Comparison of ENCODE assay signal across 1 cellular context in the genomic region with DNA sequence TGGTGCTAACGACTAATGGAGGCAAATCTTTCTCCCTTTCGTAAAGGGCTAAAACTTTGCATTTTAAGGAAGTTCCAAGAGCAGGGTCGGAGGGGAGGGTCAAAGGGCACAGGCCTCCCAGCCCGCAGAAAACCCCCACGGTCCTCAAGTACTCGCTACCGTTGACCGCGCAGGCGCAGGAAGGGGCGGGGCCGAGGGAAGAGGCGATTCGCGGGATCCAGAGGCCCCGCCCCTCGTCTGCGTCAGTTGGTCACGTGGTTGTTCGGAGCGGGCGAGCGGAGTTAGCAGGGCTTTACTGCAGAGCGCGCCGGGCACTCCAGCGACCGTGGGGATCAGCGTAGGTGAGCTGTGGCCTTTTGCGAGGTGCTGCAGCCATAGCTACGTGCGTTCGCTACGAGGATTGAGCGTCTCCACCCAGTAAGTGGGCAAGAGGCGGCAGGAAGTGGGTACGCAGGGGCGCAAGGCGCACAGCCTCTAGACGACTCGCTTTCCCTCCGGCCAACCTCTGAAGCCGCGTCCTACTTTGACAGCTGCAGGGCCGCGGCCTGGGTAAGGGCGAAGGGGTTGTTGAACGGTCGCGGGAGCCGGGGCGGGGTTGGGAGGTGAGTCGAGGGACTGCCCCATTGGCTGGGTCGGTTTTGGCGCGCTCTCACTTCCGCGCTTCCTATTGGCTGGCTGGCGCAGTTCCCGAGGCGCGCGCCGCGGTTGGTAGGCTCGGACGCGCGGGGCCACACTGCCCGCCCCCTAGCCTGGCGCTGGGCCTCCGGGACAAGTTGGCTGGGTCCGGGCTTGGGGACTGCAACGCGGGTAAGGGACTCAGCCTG.
TF ChIP-seq lines count a peak whose summit lies in the region.

A gene (plus strand): TSS at position 242 of the 824 bp plus-strand sequence. CDS start 2,310 bp downstream, outside the sequence.

TF ChIP-seq in HepG2, 621 proteins besides CTCF, POLR2A, EP300 and RAD21 (continued from another document and continues in another):
- TF ChIP-seq, protein P1, sequence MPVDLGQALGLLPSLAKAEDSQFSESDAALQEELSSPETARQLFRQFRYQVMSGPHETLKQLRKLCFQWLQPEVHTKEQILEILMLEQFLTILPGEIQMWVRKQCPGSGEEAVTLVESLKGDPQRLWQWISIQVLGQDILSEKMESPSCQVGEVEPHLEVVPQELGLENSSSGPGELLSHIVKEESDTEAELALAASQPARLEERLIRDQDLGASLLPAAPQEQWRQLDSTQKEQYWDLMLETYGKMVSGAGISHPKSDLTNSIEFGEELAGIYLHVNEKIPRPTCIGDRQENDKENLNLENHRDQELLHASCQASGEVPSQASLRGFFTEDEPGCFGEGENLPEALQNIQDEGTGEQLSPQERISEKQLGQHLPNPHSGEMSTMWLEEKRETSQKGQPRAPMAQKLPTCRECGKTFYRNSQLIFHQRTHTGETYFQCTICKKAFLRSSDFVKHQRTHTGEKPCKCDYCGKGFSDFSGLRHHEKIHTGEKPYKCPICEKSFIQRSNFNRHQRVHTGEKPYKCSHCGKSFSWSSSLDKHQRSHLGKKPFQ (CRISPR knock-in tag; IDR thresholded peaks at IDR 0.05; ENCODE audit: insufficient replicate concordance), result peak; percentile 95
- TF ChIP-seq ISL2 (CRISPR knock-in tag; IDR thresholded peaks at IDR 0.05), result peak; percentile 73
- TF ChIP-seq, protein P2, sequence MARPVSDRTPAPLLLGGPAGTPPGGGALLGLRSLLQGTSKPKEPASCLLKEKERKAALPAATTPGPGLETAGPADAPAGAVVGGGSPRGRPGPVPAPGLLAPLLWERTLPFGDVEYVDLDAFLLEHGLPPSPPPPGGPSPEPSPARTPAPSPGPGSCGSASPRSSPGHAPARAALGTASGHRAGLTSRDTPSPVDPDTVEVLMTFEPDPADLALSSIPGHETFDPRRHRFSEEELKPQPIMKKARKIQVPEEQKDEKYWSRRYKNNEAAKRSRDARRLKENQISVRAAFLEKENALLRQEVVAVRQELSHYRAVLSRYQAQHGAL (CRISPR knock-in tag; IDR thresholded peaks at IDR 0.05; ENCODE audit: not compliant biosample characterization), result peak; percentile 97
- TF ChIP-seq, protein P3, sequence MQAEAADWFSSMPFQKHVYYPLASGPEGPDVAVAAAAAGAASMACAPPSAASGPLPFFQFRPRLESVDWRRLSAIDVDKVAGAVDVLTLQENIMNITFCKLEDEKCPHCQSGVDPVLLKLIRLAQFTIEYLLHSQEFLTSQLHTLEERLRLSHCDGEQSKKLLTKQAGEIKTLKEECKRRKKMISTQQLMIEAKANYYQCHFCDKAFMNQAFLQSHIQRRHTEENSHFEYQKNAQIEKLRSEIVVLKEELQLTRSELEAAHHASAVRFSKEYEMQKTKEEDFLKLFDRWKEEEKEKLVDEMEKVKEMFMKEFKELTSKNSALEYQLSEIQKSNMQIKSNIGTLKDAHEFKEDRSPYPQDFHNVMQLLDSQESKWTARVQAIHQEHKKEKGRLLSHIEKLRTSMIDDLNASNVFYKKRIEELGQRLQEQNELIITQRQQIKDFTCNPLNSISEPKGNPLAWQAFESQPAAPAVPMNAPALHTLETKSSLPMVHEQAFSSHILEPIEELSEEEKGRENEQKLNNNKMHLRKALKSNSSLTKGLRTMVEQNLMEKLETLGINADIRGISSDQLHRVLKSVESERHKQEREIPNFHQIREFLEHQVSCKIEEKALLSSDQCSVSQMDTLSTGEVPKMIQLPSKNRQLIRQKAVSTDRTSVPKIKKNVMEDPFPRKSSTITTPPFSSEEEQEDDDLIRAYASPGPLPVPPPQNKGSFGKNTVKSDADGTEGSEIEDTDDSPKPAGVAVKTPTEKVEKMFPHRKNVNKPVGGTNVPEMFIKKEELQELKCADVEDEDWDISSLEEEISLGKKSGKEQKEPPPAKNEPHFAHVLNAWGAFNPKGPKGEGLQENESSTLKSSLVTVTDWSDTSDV (CRISPR knock-in tag; IDR thresholded peaks at IDR 0.05), result peak; percentile 97
- TF ChIP-seq NFRKB (IDR thresholded peaks at IDR 0.05), result no peak
- TF ChIP-seq SMAD1 (CRISPR knock-in tag; IDR thresholded peaks at IDR 0.05; ENCODE audit: borderline replicate concordance, low read depth), result peak; percentile 98
- TF ChIP-seq TGIF2 (CRISPR knock-in tag; IDR thresholded peaks at IDR 0.05), result peak; percentile 99; the same call in 1 of the 2 replicates
- TF ChIP-seq, protein P4, sequence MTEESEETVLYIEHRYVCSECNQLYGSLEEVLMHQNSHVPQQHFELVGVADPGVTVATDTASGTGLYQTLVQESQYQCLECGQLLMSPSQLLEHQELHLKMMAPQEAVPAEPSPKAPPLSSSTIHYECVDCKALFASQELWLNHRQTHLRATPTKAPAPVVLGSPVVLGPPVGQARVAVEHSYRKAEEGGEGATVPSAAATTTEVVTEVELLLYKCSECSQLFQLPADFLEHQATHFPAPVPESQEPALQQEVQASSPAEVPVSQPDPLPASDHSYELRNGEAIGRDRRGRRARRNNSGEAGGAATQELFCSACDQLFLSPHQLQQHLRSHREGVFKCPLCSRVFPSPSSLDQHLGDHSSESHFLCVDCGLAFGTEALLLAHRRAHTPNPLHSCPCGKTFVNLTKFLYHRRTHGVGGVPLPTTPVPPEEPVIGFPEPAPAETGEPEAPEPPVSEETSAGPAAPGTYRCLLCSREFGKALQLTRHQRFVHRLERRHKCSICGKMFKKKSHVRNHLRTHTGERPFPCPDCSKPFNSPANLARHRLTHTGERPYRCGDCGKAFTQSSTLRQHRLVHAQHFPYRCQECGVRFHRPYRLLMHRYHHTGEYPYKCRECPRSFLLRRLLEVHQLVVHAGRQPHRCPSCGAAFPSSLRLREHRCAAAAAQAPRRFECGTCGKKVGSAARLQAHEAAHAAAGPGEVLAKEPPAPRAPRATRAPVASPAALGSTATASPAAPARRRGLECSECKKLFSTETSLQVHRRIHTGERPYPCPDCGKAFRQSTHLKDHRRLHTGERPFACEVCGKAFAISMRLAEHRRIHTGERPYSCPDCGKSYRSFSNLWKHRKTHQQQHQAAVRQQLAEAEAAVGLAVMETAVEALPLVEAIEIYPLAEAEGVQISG (CRISPR knock-in tag; IDR thresholded peaks at IDR 0.05), result peak; percentile 88; the same call in 1 of the 2 replicates
- TF ChIP-seq PRPF4 (IDR thresholded peaks at IDR 0.05; ENCODE audit: low read depth, low read length, poor library complexity, severe bottlenecking), result no peak
- no peak for TF ChIP-seq KAT2B (IDR thresholded peaks at IDR 0.05; ENCODE audit: borderline replicate concordance, low read depth, low read length)
- no peak for TF ChIP-seq NONO (IDR thresholded peaks at IDR 0.05)
- TF ChIP-seq NONO (CRISPR knock-in tag; conservative IDR thresholded peaks at IDR 0.05), result peak; percentile 96
- TF ChIP-seq, protein P5, sequence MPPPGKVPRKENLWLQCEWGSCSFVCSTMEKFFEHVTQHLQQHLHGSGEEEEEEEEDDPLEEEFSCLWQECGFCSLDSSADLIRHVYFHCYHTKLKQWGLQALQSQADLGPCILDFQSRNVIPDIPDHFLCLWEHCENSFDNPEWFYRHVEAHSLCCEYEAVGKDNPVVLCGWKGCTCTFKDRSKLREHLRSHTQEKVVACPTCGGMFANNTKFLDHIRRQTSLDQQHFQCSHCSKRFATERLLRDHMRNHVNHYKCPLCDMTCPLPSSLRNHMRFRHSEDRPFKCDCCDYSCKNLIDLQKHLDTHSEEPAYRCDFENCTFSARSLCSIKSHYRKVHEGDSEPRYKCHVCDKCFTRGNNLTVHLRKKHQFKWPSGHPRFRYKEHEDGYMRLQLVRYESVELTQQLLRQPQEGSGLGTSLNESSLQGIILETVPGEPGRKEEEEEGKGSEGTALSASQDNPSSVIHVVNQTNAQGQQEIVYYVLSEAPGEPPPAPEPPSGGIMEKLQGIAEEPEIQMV (CRISPR knock-in tag; IDR thresholded peaks at IDR 0.05; ENCODE audit: low read depth), result peak; percentile 78; the same call in 1 of the 2 replicates
- no peak for TF ChIP-seq MBNL3 (CRISPR knock-in tag; conservative IDR thresholded peaks at IDR 0.05)
- TF ChIP-seq ZNF3 (CRISPR knock-in tag; IDR thresholded peaks at IDR 0.05), result no peak
- TF ChIP-seq ZNF546 (CRISPR knock-in tag; conservative IDR thresholded peaks at IDR 0.05), result peak; percentile 97; the same call in 1 of the 2 replicates
- no peak for TF ChIP-seq ZNF737 (CRISPR knock-in tag; IDR thresholded peaks at IDR 0.05; ENCODE audit: borderline replicate concordance)
- TF ChIP-seq, protein P6, sequence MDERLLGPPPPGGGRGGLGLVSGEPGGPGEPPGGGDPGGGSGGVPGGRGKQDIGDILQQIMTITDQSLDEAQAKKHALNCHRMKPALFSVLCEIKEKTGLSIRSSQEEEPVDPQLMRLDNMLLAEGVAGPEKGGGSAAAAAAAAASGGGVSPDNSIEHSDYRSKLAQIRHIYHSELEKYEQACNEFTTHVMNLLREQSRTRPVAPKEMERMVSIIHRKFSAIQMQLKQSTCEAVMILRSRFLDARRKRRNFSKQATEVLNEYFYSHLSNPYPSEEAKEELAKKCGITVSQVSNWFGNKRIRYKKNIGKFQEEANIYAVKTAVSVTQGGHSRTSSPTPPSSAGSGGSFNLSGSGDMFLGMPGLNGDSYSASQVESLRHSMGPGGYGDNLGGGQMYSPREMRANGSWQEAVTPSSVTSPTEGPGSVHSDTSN (CRISPR knock-in tag; IDR thresholded peaks at IDR 0.05), result no peak
- no peak for TF ChIP-seq CBX2 (IDR thresholded peaks at IDR 0.05; ENCODE audit: low read depth, low read length)
- TF ChIP-seq CBX2 (CRISPR knock-in tag; IDR thresholded peaks at IDR 0.05; ENCODE audit: low read depth), result no peak
- TF ChIP-seq, protein P7, sequence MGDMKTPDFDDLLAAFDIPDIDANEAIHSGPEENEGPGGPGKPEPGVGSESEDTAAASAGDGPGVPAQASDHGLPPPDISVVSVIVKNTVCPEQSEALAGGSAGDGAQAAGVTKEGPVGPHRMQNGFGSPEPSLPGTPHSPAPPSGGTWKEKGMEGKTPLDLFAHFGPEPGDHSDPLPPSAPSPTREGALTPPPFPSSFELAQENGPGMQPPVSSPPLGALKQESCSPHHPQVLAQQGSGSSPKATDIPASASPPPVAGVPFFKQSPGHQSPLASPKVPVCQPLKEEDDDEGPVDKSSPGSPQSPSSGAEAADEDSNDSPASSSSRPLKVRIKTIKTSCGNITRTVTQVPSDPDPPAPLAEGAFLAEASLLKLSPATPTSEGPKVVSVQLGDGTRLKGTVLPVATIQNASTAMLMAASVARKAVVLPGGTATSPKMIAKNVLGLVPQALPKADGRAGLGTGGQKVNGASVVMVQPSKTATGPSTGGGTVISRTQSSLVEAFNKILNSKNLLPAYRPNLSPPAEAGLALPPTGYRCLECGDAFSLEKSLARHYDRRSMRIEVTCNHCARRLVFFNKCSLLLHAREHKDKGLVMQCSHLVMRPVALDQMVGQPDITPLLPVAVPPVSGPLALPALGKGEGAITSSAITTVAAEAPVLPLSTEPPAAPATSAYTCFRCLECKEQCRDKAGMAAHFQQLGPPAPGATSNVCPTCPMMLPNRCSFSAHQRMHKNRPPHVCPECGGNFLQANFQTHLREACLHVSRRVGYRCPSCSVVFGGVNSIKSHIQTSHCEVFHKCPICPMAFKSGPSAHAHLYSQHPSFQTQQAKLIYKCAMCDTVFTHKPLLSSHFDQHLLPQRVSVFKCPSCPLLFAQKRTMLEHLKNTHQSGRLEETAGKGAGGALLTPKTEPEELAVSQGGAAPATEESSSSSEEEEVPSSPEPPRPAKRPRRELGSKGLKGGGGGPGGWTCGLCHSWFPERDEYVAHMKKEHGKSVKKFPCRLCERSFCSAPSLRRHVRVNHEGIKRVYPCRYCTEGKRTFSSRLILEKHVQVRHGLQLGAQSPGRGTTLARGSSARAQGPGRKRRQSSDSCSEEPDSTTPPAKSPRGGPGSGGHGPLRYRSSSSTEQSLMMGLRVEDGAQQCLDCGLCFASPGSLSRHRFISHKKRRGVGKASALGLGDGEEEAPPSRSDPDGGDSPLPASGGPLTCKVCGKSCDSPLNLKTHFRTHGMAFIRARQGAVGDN (CRISPR knock-in tag; IDR thresholded peaks at IDR 0.05), result peak; percentile 98
- peak; percentile 92; the same call in 1 of the 2 replicates for TF ChIP-seq CAMTA2 (CRISPR knock-in tag; IDR thresholded peaks at IDR 0.05; ENCODE audit: borderline replicate concordance)
- TF ChIP-seq KLF13 (CRISPR knock-in tag; IDR thresholded peaks at IDR 0.05), result peak; percentile 73
- no peak for TF ChIP-seq GABPA (IDR thresholded peaks at IDR 0.05; ENCODE audit: low read depth, low read length)
- peak; percentile 64; the same call in 1 of the 2 replicates for TF ChIP-seq GABPA (CRISPR knock-in tag; IDR thresholded peaks at IDR 0.05; ENCODE audit: low read depth)
- TF ChIP-seq, protein P8, sequence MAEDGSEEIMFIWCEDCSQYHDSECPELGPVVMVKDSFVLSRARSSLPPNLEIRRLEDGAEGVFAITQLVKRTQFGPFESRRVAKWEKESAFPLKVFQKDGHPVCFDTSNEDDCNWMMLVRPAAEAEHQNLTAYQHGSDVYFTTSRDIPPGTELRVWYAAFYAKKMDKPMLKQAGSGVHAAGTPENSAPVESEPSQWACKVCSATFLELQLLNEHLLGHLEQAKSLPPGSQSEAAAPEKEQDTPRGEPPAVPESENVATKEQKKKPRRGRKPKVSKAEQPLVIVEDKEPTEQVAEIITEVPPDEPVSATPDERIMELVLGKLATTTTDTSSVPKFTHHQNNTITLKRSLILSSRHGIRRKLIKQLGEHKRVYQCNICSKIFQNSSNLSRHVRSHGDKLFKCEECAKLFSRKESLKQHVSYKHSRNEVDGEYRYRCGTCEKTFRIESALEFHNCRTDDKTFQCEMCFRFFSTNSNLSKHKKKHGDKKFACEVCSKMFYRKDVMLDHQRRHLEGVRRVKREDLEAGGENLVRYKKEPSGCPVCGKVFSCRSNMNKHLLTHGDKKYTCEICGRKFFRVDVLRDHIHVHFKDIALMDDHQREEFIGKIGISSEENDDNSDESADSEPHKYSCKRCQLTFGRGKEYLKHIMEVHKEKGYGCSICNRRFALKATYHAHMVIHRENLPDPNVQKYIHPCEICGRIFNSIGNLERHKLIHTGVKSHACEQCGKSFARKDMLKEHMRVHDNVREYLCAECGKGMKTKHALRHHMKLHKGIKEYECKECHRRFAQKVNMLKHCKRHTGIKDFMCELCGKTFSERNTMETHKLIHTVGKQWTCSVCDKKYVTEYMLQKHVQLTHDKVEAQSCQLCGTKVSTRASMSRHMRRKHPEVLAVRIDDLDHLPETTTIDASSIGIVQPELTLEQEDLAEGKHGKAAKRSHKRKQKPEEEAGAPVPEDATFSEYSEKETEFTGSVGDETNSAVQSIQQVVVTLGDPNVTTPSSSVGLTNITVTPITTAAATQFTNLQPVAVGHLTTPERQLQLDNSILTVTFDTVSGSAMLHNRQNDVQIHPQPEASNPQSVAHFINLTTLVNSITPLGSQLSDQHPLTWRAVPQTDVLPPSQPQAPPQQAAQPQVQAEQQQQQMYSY (CRISPR knock-in tag; IDR thresholded peaks at IDR 0.05), result 0 out of 2 replicates have a peak, but pooled peaks have one; percentile 52
- no peak for TF ChIP-seq NFIC (IDR thresholded peaks at IDR 0.05; ENCODE audit: low read length)
- TF ChIP-seq ZNF839 (CRISPR knock-in tag; IDR thresholded peaks at IDR 0.05; ENCODE audit: borderline replicate concordance), result peak; percentile 92
- TF ChIP-seq TBP (CRISPR knock-in tag; IDR thresholded peaks at IDR 0.05), result no peak
- peak; percentile 56 for TF ChIP-seq TEAD3 (CRISPR knock-in tag; optimal IDR thresholded peaks at IDR 0.05; ENCODE audit: borderline replicate concordance)
- TF ChIP-seq SMAD9 (CRISPR knock-in tag; IDR thresholded peaks at IDR 0.05), result peak; percentile 95; the same call in 1 of the 2 replicates
- TF ChIP-seq ZNF850 (CRISPR knock-in tag; conservative IDR thresholded peaks at IDR 0.05), result 0 out of 2 replicates have a peak, but pooled peaks have one; percentile 56
- TF ChIP-seq PPARG (CRISPR knock-in tag; conservative IDR thresholded peaks at IDR 0.05), result no peak; the same call in none of the 2 replicates
- TF ChIP-seq ZEB1 (IDR thresholded peaks at IDR 0.05; ENCODE audit: insufficient replicate concordance, low read depth), result no peak
- peak; percentile 69; the same call in 1 of the 2 replicates for TF ChIP-seq FOXK1 (CRISPR knock-in tag; IDR thresholded peaks at IDR 0.05; ENCODE audit: borderline replicate concordance, low read depth)
- TF ChIP-seq ZMYM4 (CRISPR knock-in tag; IDR thresholded peaks at IDR 0.05), result peak; percentile 99
